Comparison of ENCODE assay signal across 8 cellular contexts in the genomic region with DNA sequence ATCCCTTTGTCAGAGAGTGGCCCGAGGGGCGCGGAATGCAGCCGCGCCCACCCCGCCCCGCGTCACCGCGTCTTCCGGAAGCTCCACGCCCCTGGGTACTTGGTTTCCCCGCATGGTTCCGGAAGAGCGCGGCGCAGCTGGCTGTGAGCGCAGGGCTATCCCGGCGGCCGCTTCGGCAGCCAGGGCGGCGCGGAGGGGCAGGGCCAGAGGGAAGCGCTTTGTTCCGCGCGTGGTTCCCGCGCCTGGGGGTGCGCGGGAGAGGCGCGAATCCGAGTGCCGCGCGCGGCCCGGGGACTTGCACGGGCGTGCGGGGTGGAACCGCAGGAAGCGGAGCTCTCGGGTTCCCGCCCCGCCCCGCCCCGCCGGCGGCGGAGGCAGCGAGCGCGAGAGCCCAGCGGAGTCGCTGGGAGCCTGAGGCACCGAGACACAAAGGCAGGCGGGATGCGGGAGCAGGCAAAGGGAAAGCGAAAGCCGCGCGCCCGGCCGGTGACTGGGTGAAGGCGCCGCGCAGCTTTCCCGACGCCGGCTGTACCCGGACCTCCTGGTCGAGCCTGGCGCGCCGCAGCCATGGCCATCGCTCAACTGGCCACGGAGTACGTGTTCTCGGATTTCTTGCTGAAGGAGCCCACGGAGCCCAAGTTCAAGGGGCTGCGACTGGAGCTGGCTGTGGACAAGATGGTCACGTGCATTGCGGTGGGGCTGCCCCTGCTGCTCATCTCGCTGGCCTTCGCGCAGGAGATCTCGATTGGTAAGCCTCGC. TPM values are rescaled to one million over a fixed set of nuclear protein-coding genes. Genes with fewer than 3 reads are reported as not detected.
A peak's percentile ranks its signal among the peaks of the same experiment; 100 is the strongest.
DNase-seq lines count a peak whose midpoint lies in the region; ATAC-seq and TF ChIP-seq lines count a peak whose summit lies in the region.

A gene with protein sequence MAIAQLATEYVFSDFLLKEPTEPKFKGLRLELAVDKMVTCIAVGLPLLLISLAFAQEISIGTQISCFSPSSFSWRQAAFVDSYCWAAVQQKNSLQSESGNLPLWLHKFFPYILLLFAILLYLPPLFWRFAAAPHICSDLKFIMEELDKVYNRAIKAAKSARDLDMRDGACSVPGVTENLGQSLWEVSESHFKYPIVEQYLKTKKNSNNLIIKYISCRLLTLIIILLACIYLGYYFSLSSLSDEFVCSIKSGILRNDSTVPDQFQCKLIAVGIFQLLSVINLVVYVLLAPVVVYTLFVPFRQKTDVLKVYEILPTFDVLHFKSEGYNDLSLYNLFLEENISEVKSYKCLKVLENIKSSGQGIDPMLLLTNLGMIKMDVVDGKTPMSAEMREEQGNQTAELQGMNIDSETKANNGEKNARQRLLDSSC (plus strand): TSS at position 96 of the 759 bp plus-strand sequence. CDS start 472 bp downstream, at position 568.

- H3K27me3 Mint-ChIP-seq in Caco-2 (ENCODE audit: insufficient read depth, unreplicated experiment), result no peaks in the 10 kb centered on the region

- no peak for TF ChIP-seq CTCF in Caco-2 (IDR thresholded peaks at IDR 0.05; ENCODE audit: insufficient read depth in 1 of 2, low read depth in 1 of 2, low read length in 1 of 2, severe bottlenecking in 1 of 2, unreplicated experiment in 1 of 2)
- no peak for TF ChIP-seq CTCF in epithelial cell of esophagus (IDR thresholded peaks at IDR 0.05; ENCODE audit: insufficient read depth, low read depth, low read length, missing control alignments)
- TF ChIP-seq CTCF in mucosa of descending colon (IDR thresholded peaks at IDR 0.05), result no peak

- H3K27ac Mint-ChIP-seq in Caco-2 (ENCODE audit: unreplicated experiment), result no peak within 1 kb of the TSS

- DNase-seq in Caco-2, result peak; percentile 89 to 93
- DNase-seq in HT1080 (ENCODE audit: low read depth), result peak; percentile 85
- DNase-seq in NT2/D1 (ENCODE audit: low read depth, low spot score), result no peak
- DNase-seq in activated CD8-positive, alpha-beta memory T cell treated with anti-CD3 and anti-CD28 coated beads, Interleukin-2, amount 50 U/mL, for 48 hours, result peak; percentile 85
- peak; percentile 93 for DNase-seq in epithelial cell of esophagus (ENCODE audit: low read depth)
- DNase-seq in mucosa of descending colon, result peak; percentile 85 to 89 (median 88)
- peak; percentile 35 to 60 for DNase-seq in stimulated activated CD8-positive, alpha-beta memory T cell treated with anti-CD3 and anti-CD28 coated beads, Interleukin-4, amount 100 ng/mL, for 4 hours (ENCODE audit: low read depth in 2 of 2, low spot score in 1 of 2)

- H3K4me3 ChIP-seq in Caco-2 (ENCODE audit: low read depth, low read length) (peak within 1 kb of the TSS; percentile 70), NT2/D1 (ENCODE audit: insufficient read length, low read depth) (peak within 1 kb of the TSS; percentile 86), epithelial cell of esophagus (ENCODE audit: low read length) (peak within 1 kb of the TSS; percentile 80), mucosa of descending colon (peak within 1 kb of the TSS; percentile 50)

- intact Hi-C loops in Caco-2 (cut with micrococcal nuclease; ENCODE audit: unreplicated experiment) (loop anchor here (1.0 to 5.0 kb wide), 4 partner anchors 24 to 363 kb away; a partner anchor contains a TSS), mucosa of descending colon (cut with DNase I, micrococcal nuclease) (no loop called here)

- H3K4me1 ChIP-seq in Caco-2 (peaks cover 18% of the 10 kb centered on the region), NT2/D1 (ENCODE audit: insufficient read depth, insufficient read length) (no peaks in the 10 kb centered on the region), mucosa of descending colon (ENCODE audit: low read depth) (peaks cover 26% of the 10 kb centered on the region)

- no TSS peak for BruUV-seq in Caco-2 (replicated peaks; lab: Mats Ljungman, UMichigan)

- H3K9me3 Mint-ChIP-seq in Caco-2 (ENCODE audit: unreplicated experiment), result no peaks in the 10 kb centered on the region

- peaks cover 15% of the 10 kb centered on the region for H3K4me1 Mint-ChIP-seq in Caco-2 (ENCODE audit: low read depth, unreplicated experiment)

- H3K36me3 ChIP-seq in Caco-2 (ENCODE audit: control insufficient read depth, insufficient read depth, low read length) (peaks cover 1% of the 10 kb centered on the region; the same call in 1 of the 2 replicates), NT2/D1 (ENCODE audit: insufficient read depth, insufficient read length, low read length) (no peaks in the 10 kb centered on the region), mucosa of descending colon (ENCODE audit: low read depth) (no peaks in the 10 kb centered on the region)

- H3K9ac ChIP-seq in NT2/D1 (ENCODE audit: insufficient read length, low read depth), result peak within 1 kb of the TSS; percentile 92

- peaks cover 9% of the 10 kb centered on the region for H3K36me3 Mint-ChIP-seq in Caco-2 (ENCODE audit: insufficient read depth, unreplicated experiment)

- POLR2A ChIA-PET in Caco-2 (lab: Charles Lee), result interaction anchor here (0.6 to 2.2 kb wide), 15 partner anchors 9 to 1661 kb away, joined by 3 to 21 read pairs (median 4); a partner anchor contains a TSS

- no peak within 1 kb of the TSS for H3K4me3 Mint-ChIP-seq in Caco-2 (ENCODE audit: unreplicated experiment)

- ATAC-seq in GM21367 (IDR thresholded peaks at IDR 0.05; ENCODE audit: unreplicated experiment) (peak; percentile 84), mucosa of descending colon (peak; percentile 89)

- CTCF ChIA-PET in Caco-2 (lab: Charles Lee), result interaction anchor here (0.6 to 2.8 kb wide), 10 partner anchors 14 to 473 kb away, joined by 3 to 33 read pairs (median 4); no protein-coding TSS in a partner anchor

- H3K9me3 ChIP-seq in Caco-2 (no peaks in the 10 kb centered on the region), NT2/D1 (ENCODE audit: insufficient read depth, low read length) (peaks cover 8% of the 10 kb centered on the region; the same call in 1 of the 2 replicates), mucosa of descending colon (no peaks in the 10 kb centered on the region)

- H3K27me3 ChIP-seq in Caco-2 (replicated peaks; ENCODE audit: control insufficient read depth, insufficient read depth, low read length) (no peaks in the 10 kb centered on the region), NT2/D1 (ENCODE audit: insufficient read depth, insufficient read length) (no peaks in the 10 kb centered on the region)

RNA-seq across cellular contexts. Expression of the gene that starts here (rescaled TPM):
- 33.1 and 36.6 TPM in 2 replicates for total RNA-seq in Caco-2 (2022)
- 30.3 and 37.3 TPM in 2 replicates for total RNA-seq in HT1080 (2014; rRNA removed; shearing (Covaris generic))
- polyA plus RNA-seq in HT1080 (2015; cell fraction: cytosol; rRNA removed), result 12.3 and 15.4 TPM in 2 replicates
- polyA plus RNA-seq in HT1080 (2015; cell fraction: nucleus; rRNA removed), result 10.0 and 11.4 TPM in 2 replicates
- total RNA-seq in mucosa of descending colon, result 10 to 100 TPM in 1 of 3 donors, 1 to 10 TPM in 2; 7.5 to 19.2 (median 9.0) TPM
